In the genomic region with DNA sequence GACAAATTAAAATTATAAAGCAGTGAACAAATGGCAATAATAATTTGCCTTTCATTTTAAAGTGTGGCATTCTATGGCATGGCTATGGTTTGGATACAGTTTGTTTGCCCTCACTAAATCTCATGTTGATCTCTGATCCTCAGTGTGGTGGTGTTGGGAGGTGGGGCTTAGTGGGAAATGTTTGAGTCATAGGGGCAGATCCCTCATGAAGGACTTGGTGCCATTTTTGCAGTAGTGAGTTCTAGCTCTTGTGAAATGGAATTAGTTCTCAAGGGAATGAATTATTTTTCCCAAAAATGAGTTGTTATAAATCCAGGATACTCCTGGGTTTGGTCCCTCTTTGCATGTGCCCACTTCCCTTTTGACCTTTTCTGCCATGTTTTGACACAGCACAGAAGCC, we compare ENCODE assay signal across 1 cellular context.
TF ChIP-seq lines count a peak whose summit lies in the region.

No MANE protein-coding gene starts in this region.

TF ChIP-seq in K562, 482 proteins besides CTCF, POLR2A, EP300 and RAD21 (continued from another document):
- no peak for TF ChIP-seq ZNF318 (IDR thresholded peaks at IDR 0.05; ENCODE audit: borderline replicate concordance in 1 of 2, low read depth in 1 of 2)
- TF ChIP-seq ZNF436 (CRISPR knock-in tag; IDR thresholded peaks at IDR 0.05) = no peak
- no peak for TF ChIP-seq PPARD (CRISPR knock-in tag; IDR thresholded peaks at IDR 0.05)
- no peak for TF ChIP-seq ZNF507 (tag; conservative IDR thresholded peaks at IDR 0.05)
- TF ChIP-seq POLR3G (IDR thresholded peaks at IDR 0.05; ENCODE audit: extremely low read depth, insufficient read length, insufficient replicate concordance) = no peak
- TF ChIP-seq ZNF766 (CRISPR knock-in tag; conservative IDR thresholded peaks at IDR 0.05) = no peak
- TF ChIP-seq KAT2B (IDR thresholded peaks at IDR 0.05; ENCODE audit: low read depth, low read length) = no peak
- TF ChIP-seq ZFP30 (CRISPR knock-in tag; IDR thresholded peaks at IDR 0.05; ENCODE audit: borderline replicate concordance) = no peak
- no peak for TF ChIP-seq ZNF121 (CRISPR knock-in tag; conservative IDR thresholded peaks at IDR 0.05)
- TF ChIP-seq ESRRA (IDR thresholded peaks at IDR 0.05; ENCODE audit: borderline replicate concordance, low read depth) = no peak
- TF ChIP-seq, protein P1, sequence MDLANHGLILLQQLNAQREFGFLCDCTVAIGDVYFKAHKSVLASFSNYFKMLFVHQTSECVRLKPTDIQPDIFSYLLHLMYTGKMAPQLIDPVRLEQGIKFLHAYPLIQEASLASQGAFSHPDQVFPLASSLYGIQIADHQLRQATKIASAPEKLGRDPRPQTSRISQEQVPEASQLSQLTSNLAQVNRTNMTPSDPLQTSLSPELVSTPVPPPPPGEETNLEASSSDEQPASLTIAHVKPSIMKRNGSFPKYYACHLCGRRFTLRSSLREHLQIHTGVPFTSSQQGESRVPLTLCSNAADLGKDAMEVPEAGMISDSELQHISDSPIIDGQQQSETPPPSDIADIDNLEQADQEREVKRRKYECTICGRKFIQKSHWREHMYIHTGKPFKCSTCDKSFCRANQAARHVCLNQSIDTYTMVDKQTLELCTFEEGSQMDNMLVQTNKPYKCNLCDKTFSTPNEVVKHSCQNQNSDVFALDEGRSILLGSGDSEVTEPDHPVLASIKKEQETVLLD (IDR thresholded peaks at IDR 0.05) = no peak
